Comparison of ENCODE assay signal across 9 cellular contexts in genomic region chr19:46603752-46604241, GRCh38. TPM values are rescaled to one million over a fixed set of nuclear protein-coding genes. Genes with fewer than 3 reads are reported as not detected.
DNase-seq lines count a peak whose midpoint lies in the region; ATAC-seq and TF ChIP-seq lines count a peak whose summit lies in the region.
"Had no signal": no experiment of that assay in that cellular context is flagged by ENCODE, and none has a peak within 500 bp of the region (broad histone marks: within the 10 kb centered on the region; RNA-seq: fewer than 3 reads in every experiment).

No MANE protein-coding gene starts in this region.

- no CpG with 5 or more reads among the region's 9 CpGs for WGBS in trophoblast cell (ENCODE audit: extremely low coverage, insufficient coverage, insufficient read length)

- no TSS peak for BruUV-seq in OCI-LY7 (replicated peaks; lab: Mats Ljungman, UMichigan)

- intact Hi-C loops in OCI-LY7 (cut with micrococcal nuclease; ENCODE audit: unreplicated experiment): no loop called here

- H4K8ac ChIP-seq in trophoblast cell (ENCODE audit: low read depth, low read length): no peak overlapping the region

- H3K4me1 Mint-ChIP-seq in endothelial cell (ENCODE audit: unreplicated experiment): peaks cover 20% of the 10 kb centered on the region

- H2BK120ac ChIP-seq in trophoblast cell (ENCODE audit: insufficient read depth, low read length, poor library complexity): no peak overlapping the region

- DNase-seq in OCI-LY7 (ENCODE audit: low spot score) (no peak), endothelial cell (ENCODE audit: low spot score) (no peak), trophoblast cell (no peak), NCI-H510A (lab: John Stamatoyannopoulos, UW) (no peak)
- DNase-seq in stimulated activated CD4-positive, alpha-beta T cell treated with anti-CD3 and anti-CD28 coated beads, Interleukin-4, amount 100 ng/mL, for 1 hour: no peak

- H3K36me3 ChIP-seq in BLaER1 treated with 17β-estradiol and CSF1 and Interleukin-3, amounts not matched to agents 10 nM and 100 nM: peaks cover 39 to 52% (median 40%) of the 10 kb centered on the region in 11 experiments
- H3K36me3 ChIP-seq in OCI-LY7 (ENCODE audit: insufficient read depth, low read length) (peaks cover 37% of the 10 kb centered on the region), trophoblast cell (ENCODE audit: control insufficient read depth in 1 of 2, insufficient read depth in 2 of 2, low read length in 2 of 2) (peaks cover 36 to 45% of the 10 kb centered on the region in 2 experiments)

- peaks cover 0 to 32% (median 0%) of the 10 kb centered on the region in 11 experiments; a peak in 9 of 22 replicates for H3K27me3 ChIP-seq in BLaER1 treated with 17β-estradiol and CSF1 and Interleukin-3, amounts not matched to agents 10 nM and 100 nM
- H3K27me3 ChIP-seq in trophoblast cell (ENCODE audit: insufficient read depth, low read length): no peaks in the 10 kb centered on the region

- H3K23ac ChIP-seq in trophoblast cell (ENCODE audit: low read length): no peak overlapping the region

- CTCF ChIA-PET in OCI-LY7 (lab: Charles Lee; ENCODE audit: unreplicated experiment): no interaction called here

- H4K12ac ChIP-seq in trophoblast cell (ENCODE audit: low read depth, low read length): no peak overlapping the region

- no peak overlapping the region for H2AK5ac ChIP-seq in trophoblast cell (ENCODE audit: low read length)

- peaks cover 13% of the 10 kb centered on the region for H3K27me3 Mint-ChIP-seq in endothelial cell (ENCODE audit: unreplicated experiment)

- TF ChIP-seq CTCF in OCI-LY7 (conservative IDR thresholded peaks at IDR 0.05; ENCODE audit: low read length) (no peak), endothelial cell (IDR thresholded peaks at IDR 0.05; ENCODE audit: unreplicated experiment) (no peak)

- H3K4me3 ChIP-seq in BLaER1 treated with 17β-estradiol and CSF1 and Interleukin-3, amounts not matched to agents 10 nM and 100 nM: peak overlapping the region in 6 of 10 experiments; percentile 26 to 100 (median 99); a peak in 8 of 20 replicates
- no peak overlapping the region for H3K4me3 ChIP-seq in OCI-LY7 (ENCODE audit: low read depth, low read length, poor library complexity, severe bottlenecking)
- no peak overlapping the region for H3K4me3 ChIP-seq in trophoblast cell (ENCODE audit: low read depth, low read length)

- H3K14ac ChIP-seq in trophoblast cell (ENCODE audit: low read length): no peak overlapping the region

- H2BK12ac ChIP-seq in trophoblast cell (ENCODE audit: low read length): no peak overlapping the region

- H3K9ac ChIP-seq in BLaER1 treated with 17β-estradiol and CSF1 and Interleukin-3, amounts not matched to agents 10 nM and 100 nM: peak overlapping the region in 9 of 11 experiments; percentile 93 to 100 (median 99); a peak in 15 of 22 replicates
- no peak overlapping the region for H3K9ac ChIP-seq in trophoblast cell (ENCODE audit: low read length)

- H3K79me2 ChIP-seq in OCI-LY7 (ENCODE audit: insufficient read depth, low read depth, low read length): peaks cover 40% of the 10 kb centered on the region
- H3K79me2 ChIP-seq in trophoblast cell (ENCODE audit: control insufficient read depth, insufficient read depth, low read length, poor library complexity): peaks cover 26% of the 10 kb centered on the region

- no peak for ATAC-seq in HG02870 (IDR thresholded peaks at IDR 0.05; ENCODE audit: unreplicated experiment)
- no peak for ATAC-seq in GM18517 (IDR thresholded peaks at IDR 0.05; ENCODE audit: unreplicated experiment)
- ATAC-seq: right cardiac atrium had no signal

- POLR2A ChIA-PET in OCI-LY7 (lab: Charles Lee): no interaction called here

- no peak overlapping the region for H4K91ac ChIP-seq in trophoblast cell (ENCODE audit: low read depth, low read length)

- no peaks in the 10 kb centered on the region for H3K9me3 Mint-ChIP-seq in endothelial cell (ENCODE audit: unreplicated experiment)

- H3K4ac ChIP-seq in trophoblast cell (ENCODE audit: low read depth, low read length): peak overlapping the region; percentile 93

- H3K9me2 ChIP-seq in OCI-LY7 (ENCODE audit: insufficient read depth, low read length): no peaks in the 10 kb centered on the region

- peak overlapping the region; percentile 95 to 100 (median 98) for H3K4me2 ChIP-seq in BLaER1 treated with 17β-estradiol and CSF1 and Interleukin-3, amounts not matched to agents 10 nM and 100 nM
- H3K4me2 ChIP-seq in OCI-LY7 (ENCODE audit: low read length): peak overlapping the region; percentile 84
- H3K4me2 ChIP-seq in trophoblast cell (ENCODE audit: low read length): no peak overlapping the region

- H2AFZ ChIP-seq in OCI-LY7 (ENCODE audit: low read length) (no peak overlapping the region), trophoblast cell (ENCODE audit: insufficient read depth, low read length, poor library complexity) (no peak overlapping the region)

- peaks cover 44 to 61% (median 51%) of the 10 kb centered on the region in 10 experiments for H3K4me1 ChIP-seq in BLaER1 treated with 17β-estradiol and CSF1 and Interleukin-3, amounts not matched to agents 10 nM and 100 nM
- peaks cover 31% of the 10 kb centered on the region for H3K4me1 ChIP-seq in OCI-LY7 (ENCODE audit: insufficient read depth, low read length, poor library complexity, severe bottlenecking)
- H3K4me1 ChIP-seq in trophoblast cell (ENCODE audit: control insufficient read depth in 1 of 2, insufficient read depth in 2 of 2, low read length in 2 of 2): peaks cover 11 to 13% of the 10 kb centered on the region in 2 experiments

- peaks cover 7 to 14% (median 12%) of the 10 kb centered on the region in 11 experiments for H3K9me3 ChIP-seq in BLaER1 treated with 17β-estradiol and CSF1 and Interleukin-3, amounts not matched to agents 10 nM and 100 nM (replicated peaks in 1 of 11)
- H3K9me3 ChIP-seq in OCI-LY7 (ENCODE audit: low read length) (peaks cover 13% of the 10 kb centered on the region), trophoblast cell (ENCODE audit: insufficient read depth, low read depth, low read length) (peaks cover 2% of the 10 kb centered on the region)

- peak overlapping the region; percentile 59 for H3K4me3 Mint-ChIP-seq in endothelial cell (ENCODE audit: unreplicated experiment)

- H3K79me1 ChIP-seq in trophoblast cell (ENCODE audit: low read length): peaks cover 14% of the 10 kb centered on the region

- H2BK5ac ChIP-seq in trophoblast cell (ENCODE audit: low read depth, low read length, poor library complexity): no peak overlapping the region

- peaks cover 65 to 69% (median 68%) of the 10 kb centered on the region in 11 experiments for H4K20me1 ChIP-seq in BLaER1 treated with 17β-estradiol and CSF1 and Interleukin-3, amounts not matched to agents 10 nM and 100 nM
- H4K20me1 ChIP-seq in OCI-LY7 (ENCODE audit: insufficient read depth, low read length): peaks cover 17% of the 10 kb centered on the region

- 0 out of 22 replicates have a peak overlapping the region, but pooled peaks of 1 of the 11 experiments have one; percentile 100 for H3K27ac ChIP-seq in BLaER1 treated with 17β-estradiol and CSF1 and Interleukin-3, amounts not matched to agents 10 nM and 100 nM
- no peak overlapping the region for H3K27ac ChIP-seq in OCI-LY7 (ENCODE audit: low read depth, low read length, poor library complexity, severe bottlenecking)
- no peak overlapping the region for H3K27ac ChIP-seq in trophoblast cell (ENCODE audit: low read depth, low read length)

- H3K18ac ChIP-seq in trophoblast cell (ENCODE audit: low read length): no peak overlapping the region

- H3K36me3 Mint-ChIP-seq in endothelial cell (ENCODE audit: low read depth, unreplicated experiment): peaks cover 24% of the 10 kb centered on the region

- no peak overlapping the region for H3K27ac Mint-ChIP-seq in endothelial cell (ENCODE audit: unreplicated experiment)

RNA-seq across cellular contexts. Expression of gene CALM3, which starts 2.7 kb away (rescaled TPM):
- total RNA-seq in OCI-LY7 (2014; rRNA removed; shearing (Covaris generic)): 175 and 205 TPM in 2 replicates
- total RNA-seq in OCI-LY7 (2022) (198 and 246 TPM in 2 replicates), endothelial cell (ENCODE audit: unreplicated experiment) (564 TPM)
- polyA plus RNA-seq in trophoblast cell (2013): 312 and 341 TPM in 2 replicates

RNA-seq across cellular contexts. Expression of gene PTGIR, which starts 21.1 kb away (rescaled TPM):
- total RNA-seq in OCI-LY7 (2014; rRNA removed; shearing (Covaris generic)): 0.25 and 0.26 TPM in 2 replicates
- not detected in 2 replicates for total RNA-seq in OCI-LY7 (2022)
- not detected for total RNA-seq in endothelial cell (ENCODE audit: unreplicated experiment)
- 0.57 and 0.64 TPM in 2 replicates for polyA plus RNA-seq in trophoblast cell (2013)

RNA-seq across cellular contexts. Expression of gene GNG8, which starts 32.2 kb away (rescaled TPM):
- not detected in 2 replicates for total RNA-seq in OCI-LY7 (2014; rRNA removed; shearing (Covaris generic))
- total RNA-seq in OCI-LY7 (2022) (not detected in 2 replicates), endothelial cell (ENCODE audit: unreplicated experiment) (not detected)
- polyA plus RNA-seq in trophoblast cell (2013): 2.0 TPM in 1 of 2 replicates, not detected in the other
- polyA plus RNA-seq: right cardiac atrium had no signal

RNA-seq across cellular contexts. Expression of gene DACT3, which starts 57.2 kb away (rescaled TPM):
- total RNA-seq in OCI-LY7 (2014; rRNA removed; shearing (Covaris generic)): 0.10 and 0.44 TPM in 2 replicates
- total RNA-seq in OCI-LY7 (2022) (not detected in 2 replicates), endothelial cell (ENCODE audit: unreplicated experiment) (1.1 TPM)
- polyA plus RNA-seq in trophoblast cell (2013): 13.8 and 15.5 TPM in 2 replicates

Comparison
In these comparisons a context has a peak if more than half of its experiments do, and no peak if none do; other contexts are left out.
1. H3K4me3 ChIP-seq: peak in BLaER1 treated with 17β-estradiol and CSF1 and Interleukin-3, amounts not matched to agents 10 nM and 100 nM (6 of 10); none in OCI-LY7 (single experiment) and trophoblast cell (single experiment).